In the genomic region with DNA sequence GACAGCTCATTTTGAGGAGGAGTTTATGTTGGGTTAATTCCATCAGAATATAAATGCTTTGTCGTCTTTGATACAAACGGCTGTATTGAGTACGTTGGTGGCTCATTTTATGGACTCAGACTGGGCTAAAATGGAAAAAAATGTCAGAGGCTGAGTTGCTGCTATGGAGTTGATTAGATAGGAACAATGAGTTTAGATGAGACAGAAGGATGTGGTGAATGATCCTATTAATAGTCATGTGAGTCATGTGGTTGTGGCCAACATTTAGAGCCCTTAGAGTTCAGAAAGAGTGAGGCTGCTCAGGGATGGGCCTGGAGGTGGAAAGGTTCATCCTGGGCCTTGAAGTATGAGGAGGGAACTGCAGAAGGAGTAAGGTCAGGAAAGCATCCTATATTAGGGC, we compare ENCODE assay signal across 19 cellular contexts.
A peak's percentile ranks its signal among the peaks of the same experiment; 100 is the strongest.
DNase-seq lines count a peak whose midpoint lies in the region; ATAC-seq lines count a peak whose summit lies in the region.
"Had no signal": no experiment of that assay in that cellular context is flagged by ENCODE, and none has a peak within 500 bp of the region (broad histone marks: within the 10 kb centered on the region; RNA-seq: fewer than 3 reads in every experiment).

No MANE protein-coding gene starts in this region.

- ATAC-seq in HG03139 (IDR thresholded peaks at IDR 0.05; ENCODE audit: unreplicated experiment) = no peak
- ATAC-seq: left lobe of liver; naive thymus-derived CD4-positive, alpha-beta T cell; stimulated activated effector memory CD8-positive, alpha-beta T cell treated with anti-CD3 and anti-CD28 coated beads, Interleukin-12 subunit alpha, Interleukin-12 subunit beta, amount 100 ng/mL, for 72 hours had no signal

- no peaks in the 10 kb centered on the region for H3K9me3 ChIP-seq in MG63

- no peaks in the 10 kb centered on the region for H3K36me3 ChIP-seq in MG63

- H3K4me3 ChIP-seq in MG63 = no peak overlapping the region

- H3K27me3 ChIP-seq in MG63 = no peaks in the 10 kb centered on the region

- DNase-seq in COLO829 (ENCODE audit: low spot score) (peak; percentile 82), MG63 (peak; percentile 53), amniotic epithelial cell (ENCODE audit: low read depth) (peak; percentile 83), kidney tubule cell (ENCODE audit: low spot score) (peak; percentile 61), NCI-H1417 treated with DMSO at 0.1 percent for 48 hours (lab: John Stamatoyannopoulos, UW) (no peak)
- DNase-seq in activated effector memory CD4-positive, alpha-beta T cell treated with Interleukin-2 at 50 U/mL for 16 hours = no peak
- no peak for DNase-seq in stimulated activated CD4-positive, alpha-beta T cell treated with anti-CD3 and anti-CD28 coated beads, Interleukin-2, amount 100 ng/mL, for 48 hours
- DNase-seq: activated naive CD4-positive, alpha-beta T cell treated with Interleukin-2 at 50 U/mL for 16 hours; caudate nucleus; DND-41; naive thymus-derived CD4-positive, alpha-beta T cell; NCI-H187 treated with DMSO at 0.1 percent for 48 hours; NCI-H524; retina; SHP77 treated with DMSO at 0.1 percent for 48 hours; stimulated activated CD4-positive, alpha-beta T cell treated with anti-CD3 and anti-CD28 coated beads, Interleukin-4, amount 100 ng/mL, for 24 hours had no signal

Comparison
In these comparisons a context has a peak if more than half of its experiments do, and no peak if none do; other contexts are left out.
1. DNase-seq: peak in COLO829 (single experiment), MG63 (single experiment), amniotic epithelial cell (single experiment) and kidney tubule cell (single experiment); none in activated effector memory CD4-positive, alpha-beta T cell treated with Interleukin-2 at 50 U/mL for 16 hours (single experiment), stimulated activated CD4-positive, alpha-beta T cell treated with anti-CD3 and anti-CD28 coated beads, Interleukin-2, amount 100 ng/mL, for 48 hours (0 of 2) and NCI-H1417 treated with DMSO at 0.1 percent for 48 hours (single experiment).